ENCODE assay signal across 10 cellular contexts in genomic region chr6:157304840-157305675, GRCh38. TPM values are rescaled to one million over a fixed set of nuclear protein-coding genes. Genes with fewer than 3 reads are reported as not detected.
DNase-seq lines count a peak whose midpoint lies in the region; ATAC-seq, FAIRE-seq and TF ChIP-seq lines count a peak whose summit lies in the region.
"Had no signal": no experiment of that assay in that cellular context is flagged by ENCODE, and none has a peak within 500 bp of the region (broad histone marks: within the 10 kb centered on the region; RNA-seq: fewer than 3 reads in every experiment).

No MANE protein-coding gene starts in this region.

- peak; percentile 54 for FAIRE-seq in astrocyte (lab: Jason Lieb, UNC)

- intact Hi-C loops in thyroid gland (cut with DNase I): no loop called here

- peaks cover 40% of the 10 kb centered on the region for H4K20me1 ChIP-seq in astrocyte (ENCODE audit: insufficient read depth, low read length)

- TF ChIP-seq POLR2A in thyroid gland (IDR thresholded peaks at IDR 0.05): no peak

- H3K27ac Mint-ChIP-seq in astrocyte (ENCODE audit: unreplicated experiment): no peak overlapping the region
- H3K27ac Mint-ChIP-seq in naive thymus-derived CD8-positive, alpha-beta T cell: no peak overlapping the region

- peak; percentile 88 for DNase-seq in HT1080 (ENCODE audit: low read depth)
- DNase-seq in astrocyte (ENCODE audit: low read depth): peak; percentile 33
- DNase-seq in left lobe of liver (ENCODE audit: low spot score): peak; percentile 76
- no peak for DNase-seq in thyroid gland
- DNase-seq in naive thymus-derived CD8-positive, alpha-beta T cell: no peak
- DNase-seq in NCI-H1930 (lab: John Stamatoyannopoulos, UW): no peak
- DNase-seq: activated CD4-positive, CD25-positive, alpha-beta regulatory T cell; stimulated activated CD4-positive, alpha-beta T cell treated with anti-CD3 and anti-CD28 coated beads, Interleukin-2, amount 100 ng/mL, for 48 hours had no signal

- no peaks in the 10 kb centered on the region for H3K9me3 Mint-ChIP-seq in astrocyte (ENCODE audit: unreplicated experiment)
- no peaks in the 10 kb centered on the region for H3K9me3 Mint-ChIP-seq in naive thymus-derived CD8-positive, alpha-beta T cell

- no peaks in the 10 kb centered on the region for H3K36me3 ChIP-seq in astrocyte (ENCODE audit: insufficient read depth, low read length)
- H3K36me3 ChIP-seq in thyroid gland: no peaks in the 10 kb centered on the region

- H3K9me3 ChIP-seq in astrocyte (ENCODE audit: insufficient read depth, low read depth, low read length): no peaks in the 10 kb centered on the region
- no peaks in the 10 kb centered on the region for H3K9me3 ChIP-seq in thyroid gland

- no peak overlapping the region for H2AFZ ChIP-seq in astrocyte (ENCODE audit: low read depth, low read length)

- no peaks in the 10 kb centered on the region for H3K27me3 ChIP-seq in astrocyte (ENCODE audit: insufficient read depth, low read length)
- H3K27me3 ChIP-seq in thyroid gland: no peaks in the 10 kb centered on the region

- H3K27ac ChIP-seq in astrocyte (ENCODE audit: low read depth, low read length) (no peak overlapping the region), thyroid gland (peak overlapping the region; percentile 12 to 22 (median 19))

- H3K4me3 ChIP-seq in astrocyte (ENCODE audit: insufficient read depth, low read depth, low read length) (no peak overlapping the region), thyroid gland (replicated peaks in 1 of 3) (no peak overlapping the region)

- H3K4me3 Mint-ChIP-seq in astrocyte (ENCODE audit: unreplicated experiment): no peak overlapping the region
- H3K4me3 Mint-ChIP-seq in naive thymus-derived CD8-positive, alpha-beta T cell: no peak overlapping the region

- H3K79me2 ChIP-seq in astrocyte (ENCODE audit: insufficient read depth, low read length): peaks cover 4% of the 10 kb centered on the region

- no peak overlapping the region for H3K9ac ChIP-seq in astrocyte (ENCODE audit: low read length)

- H3K4me1 ChIP-seq in astrocyte (ENCODE audit: insufficient read depth, low read length) (peaks cover 11% of the 10 kb centered on the region), thyroid gland (peaks cover 0 to 5% of the 10 kb centered on the region in 2 donors)

- H3K36me3 Mint-ChIP-seq in astrocyte (ENCODE audit: low read depth, unreplicated experiment): no peaks in the 10 kb centered on the region
- H3K36me3 Mint-ChIP-seq in naive thymus-derived CD8-positive, alpha-beta T cell: peaks cover 0 to 13% (median 10%) of the 10 kb centered on the region in 3 donors

- WGBS in thyroid gland, 2 donors: 75 to 83% methylated on average over 13 of the region's 13 CpGs

- no peaks in the 10 kb centered on the region for H3K27me3 Mint-ChIP-seq in astrocyte (ENCODE audit: low read depth, unreplicated experiment)
- H3K27me3 Mint-ChIP-seq in naive thymus-derived CD8-positive, alpha-beta T cell: no peaks in the 10 kb centered on the region

- POLR2A ChIA-PET in naive thymus-derived CD8-positive, alpha-beta T cell (lab: Charles Lee): no interaction called here

- ATAC-seq in left lobe of liver (peak; percentile 90), GM18517 (IDR thresholded peaks at IDR 0.05; ENCODE audit: unreplicated experiment) (no peak), HG03025 (IDR thresholded peaks at IDR 0.05; ENCODE audit: low FRiP score, unreplicated experiment) (no peak)
- ATAC-seq in naive thymus-derived CD8-positive, alpha-beta T cell: no peak

- H3K4me1 Mint-ChIP-seq in astrocyte (ENCODE audit: low read depth, unreplicated experiment): peaks cover 2% of the 10 kb centered on the region
- H3K4me1 Mint-ChIP-seq in naive thymus-derived CD8-positive, alpha-beta T cell: peaks cover 2 to 7% (median 6%) of the 10 kb centered on the region in 4 donors

- TF ChIP-seq CTCF in astrocyte (IDR thresholded peaks at IDR 0.05; ENCODE audit: insufficient read depth, low read depth, low read length) (no peak), thyroid gland (IDR thresholded peaks at IDR 0.05) (no peak)

- H3K4me2 ChIP-seq in astrocyte (ENCODE audit: low read length): peak overlapping the region; percentile 55

RNA-seq across cellular contexts. Expression of gene TMEM242, which starts 18.3 kb away (rescaled TPM):
- 7.1 and 9.6 TPM in 2 replicates for total RNA-seq in HT1080 (2014; rRNA removed; shearing (Covaris generic))
- polyA plus RNA-seq in HT1080 (2015; cell fraction: cytosol; rRNA removed): 8.8 TPM in 2 replicates
- 5.8 and 6.4 TPM in 2 replicates for polyA plus RNA-seq in HT1080 (2015; cell fraction: nucleus; rRNA removed)
- 9.0 and 9.7 TPM in 2 replicates for total RNA-seq in astrocyte
- 6.8 TPM for total RNA-seq in left lobe of liver
- total RNA-seq in thyroid gland: 10 to 100 TPM in 2 of 4 donors, 1 to 10 TPM in 2; 7.0 to 14.0 (median 9.7) TPM
- total RNA-seq in naive thymus-derived CD8-positive, alpha-beta T cell: 10 to 100 TPM; 13.0 to 14.4 TPM
- 10 to 100 TPM in 2 of 3 donors, 1 to 10 TPM in 1; 9.5 to 14.3 (median 10.8) TPM for polyA plus RNA-seq in naive thymus-derived CD8-positive, alpha-beta T cell

Comparison
In these comparisons a context has a peak if more than half of its experiments do, and no peak if none do; other contexts are left out.
1. DNase-seq: peak in HT1080 (single experiment), astrocyte (single experiment) and left lobe of liver (single experiment); none in thyroid gland (0 of 2), naive thymus-derived CD8-positive, alpha-beta T cell (0 of 10) and NCI-H1930 (0 of 2).